In the genomic region with DNA sequence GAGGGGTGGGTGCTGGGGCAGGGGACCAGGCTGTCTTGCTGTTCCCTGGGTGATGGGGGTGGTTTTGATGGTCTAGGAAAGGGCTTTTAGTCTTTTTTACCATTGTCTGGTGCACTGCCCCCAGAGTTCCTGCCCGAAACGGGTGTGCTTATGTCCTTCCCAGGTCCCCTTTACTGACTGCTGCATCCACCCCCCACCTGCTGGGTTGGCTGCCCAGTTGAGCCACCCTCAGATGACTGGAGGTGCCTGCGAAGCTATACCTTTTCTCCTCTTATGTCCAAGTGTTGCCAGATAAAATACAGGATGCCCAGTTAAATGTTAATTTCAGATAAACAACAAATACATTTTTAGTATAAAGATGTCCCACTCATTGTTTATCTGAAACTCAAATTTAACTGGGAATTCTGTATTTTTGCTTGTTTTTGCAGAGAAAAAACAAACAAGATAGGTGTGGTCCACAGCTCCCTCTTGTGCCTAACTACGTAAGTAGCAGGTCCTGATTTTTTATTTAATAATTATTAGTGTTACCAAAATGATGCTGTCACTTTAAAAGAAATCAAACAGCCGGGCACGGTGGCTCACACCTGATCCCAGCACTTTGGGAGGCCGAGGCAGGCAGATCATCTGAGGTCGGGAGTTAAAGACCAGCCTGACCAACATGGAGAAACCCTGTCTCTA, we compare ENCODE assay signal across 8 cellular contexts. TPM values are rescaled to one million over a fixed set of nuclear protein-coding genes. Genes with fewer than 3 reads are reported as not detected.
DNase-seq lines count a peak whose midpoint lies in the region; ATAC-seq and TF ChIP-seq lines count a peak whose summit lies in the region.

No MANE protein-coding gene starts in this region.

- intact Hi-C loops in right lobe of liver (cut with DNase I), result loop anchor here (5.0 to 10.0 kb wide), 4 partner anchors 75 to 295 kb away; a partner anchor contains a TSS

- H3K4me1 ChIP-seq in GM23248 (ENCODE audit: insufficient read depth) (no peaks in the 10 kb centered on the region), right lobe of liver (peaks cover 0 to 6% (median 0%) of the 10 kb centered on the region in 4 donors)

- TF ChIP-seq CTCF in AG04449 (IDR thresholded peaks at IDR 0.05; ENCODE audit: insufficient read depth, low read length, missing control alignments) (peak; percentile 28), right lobe of liver (IDR thresholded peaks at IDR 0.05) (peak; percentile 62 to 78 (median 74))

- H3K9me3 ChIP-seq in GM23248 (ENCODE audit: low read depth) (no peaks in the 10 kb centered on the region), right lobe of liver (no peaks in the 10 kb centered on the region)

- no peak overlapping the region for H2AFZ ChIP-seq in GM23248

- no peaks in the 10 kb centered on the region for H3K79me2 ChIP-seq in GM23248 (ENCODE audit: insufficient read depth)

- no peak overlapping the region for H3K27ac ChIP-seq in GM23248
- no peak overlapping the region for H3K27ac ChIP-seq in right lobe of liver

- H3K4me3 ChIP-seq in AG04449 (ENCODE audit: low read depth, low read length) (no peak overlapping the region), GM23248 (no peak overlapping the region), right lobe of liver (no peak overlapping the region)

- no peaks in the 10 kb centered on the region for H3K9me2 ChIP-seq in GM23248 (ENCODE audit: insufficient read depth)

- H3K9ac ChIP-seq in GM23248, result no peak overlapping the region

- H3F3A ChIP-seq in GM23248 (ENCODE audit: insufficient read depth), result no peaks in the 10 kb centered on the region

- POLR2A ChIA-PET in AG04449 (lab: Yijun Ruan, JAX), result no interaction called here

- 11 to 12% methylated on average over 8 of the region's 8 CpGs for WGBS in GM23248 (ENCODE audit: low coverage in 1 of 2, low lambda C conversion rate in 2 of 2, missing lambda C conversion rate in 2 of 2), 2 experiments
- 17% methylated on average over 8 of the region's 8 CpGs for WGBS in right lobe of liver (ENCODE audit: insufficient coverage, low coverage, low lambda C conversion rate, missing lambda C conversion rate)

- H4K20me1 ChIP-seq in GM23248 (ENCODE audit: insufficient read depth), result no peaks in the 10 kb centered on the region

- H3K36me3 ChIP-seq in GM23248 (ENCODE audit: low read depth) (no peaks in the 10 kb centered on the region), right lobe of liver (no peaks in the 10 kb centered on the region)

- H3K4me2 ChIP-seq in GM23248 (ENCODE audit: unreplicated experiment), result no peak overlapping the region

- DNase-seq in AG04449 (ENCODE audit: low read depth, low spot score) (no peak), GM23248 (peak; percentile 74), astrocyte of the hippocampus (ENCODE audit: low read depth, low spot score) (peak; percentile 53), right lobe of liver (no peak), KG1 (lab: John Stamatoyannopoulos, UW) (no peak)
- no peak for DNase-seq in stimulated activated CD4-positive, alpha-beta T cell treated with anti-CD3 and anti-CD28 coated beads, Interleukin-2, amount 100 ng/mL, for 48 hours

- no peak for TF ChIP-seq POLR2A in right lobe of liver (IDR thresholded peaks at IDR 0.05)

- in situ Hi-C loops in GM23248 (cut with MboI), result loop anchor here (5.0 kb wide), 1 partner anchor 113 kb away; no protein-coding TSS in a partner anchor

- peaks cover 11% of the 10 kb centered on the region; the same call in 1 of the 2 replicates for H3K27me3 ChIP-seq in GM23248 (replicated peaks; ENCODE audit: insufficient read depth)
- H3K27me3 ChIP-seq in right lobe of liver, result no peaks in the 10 kb centered on the region

- ATAC-seq in right lobe of liver (peak; percentile 59 to 72 (median 66)), HG03565 (IDR thresholded peaks at IDR 0.05; ENCODE audit: unreplicated experiment) (no peak), HG03108 (IDR thresholded peaks at IDR 0.05; ENCODE audit: unreplicated experiment) (no peak)

- CTCF ChIA-PET in AG04449 (lab: Yijun Ruan, JAX), result interaction anchor here (0.8 to 19.9 kb wide), 36 partner anchors 8 to 337 kb away, joined by 3 to 1062 read pairs (median 4); a partner anchor contains a TSS

RNA-seq across cellular contexts. Expression of a gene that starts 6.1 kb away (rescaled TPM):
- 14.9 and 15.7 TPM in 2 replicates for total RNA-seq in GM23248 (2014; rRNA removed; shearing (Covaris generic))
- polyA plus RNA-seq in GM23248 (2016; fragmentation: Nextera tagmentation; extraction: Ambion mirVana), result 11.4 and 13.4 TPM in 2 replicates
- 10 to 100 TPM in 4 of 6 experiments, 1 to 10 TPM in 2; 7.9 to 12.6 (median 10.6) TPM for total RNA-seq in right lobe of liver

RNA-seq across cellular contexts. Expression of a gene that starts 6.3 kb away (rescaled TPM):
- total RNA-seq in GM23248 (2014; rRNA removed; shearing (Covaris generic)), result 5.4 and 9.6 TPM in 2 replicates
- polyA plus RNA-seq in GM23248 (2016; fragmentation: Nextera tagmentation; extraction: Ambion mirVana), result 17.0 and 21.8 TPM in 2 replicates
- 1 to 10 TPM; 6.1 to 9.9 (median 8.5) TPM for total RNA-seq in right lobe of liver

RNA-seq across cellular contexts. Expression of a gene that starts 32.7 kb away (rescaled TPM):
- total RNA-seq in GM23248 (2014; rRNA removed; shearing (Covaris generic)), result 30.7 and 33.8 TPM in 2 replicates
- 45.1 and 46.2 TPM in 2 replicates for polyA plus RNA-seq in GM23248 (2016; fragmentation: Nextera tagmentation; extraction: Ambion mirVana)
- 10 to 100 TPM in 3 of 6 experiments, 1 to 10 TPM in 3; 6.6 to 19.4 (median 9.6) TPM for total RNA-seq in right lobe of liver

Comparison
In these comparisons a context has a peak if more than half of its experiments do, and no peak if none do; other contexts are left out.
1. DNase-seq: peak in GM23248 (single experiment) and astrocyte of the hippocampus (single experiment); none in AG04449 (single experiment), right lobe of liver (0 of 3), KG1 (single experiment) and stimulated activated CD4-positive, alpha-beta T cell treated with anti-CD3 and anti-CD28 coated beads, Interleukin-2, amount 100 ng/mL, for 48 hours (0 of 2).
2. ATAC-seq: peak in right lobe of liver (4 of 4); none in HG03565 (single experiment) and HG03108 (single experiment).